In the genomic region with DNA sequence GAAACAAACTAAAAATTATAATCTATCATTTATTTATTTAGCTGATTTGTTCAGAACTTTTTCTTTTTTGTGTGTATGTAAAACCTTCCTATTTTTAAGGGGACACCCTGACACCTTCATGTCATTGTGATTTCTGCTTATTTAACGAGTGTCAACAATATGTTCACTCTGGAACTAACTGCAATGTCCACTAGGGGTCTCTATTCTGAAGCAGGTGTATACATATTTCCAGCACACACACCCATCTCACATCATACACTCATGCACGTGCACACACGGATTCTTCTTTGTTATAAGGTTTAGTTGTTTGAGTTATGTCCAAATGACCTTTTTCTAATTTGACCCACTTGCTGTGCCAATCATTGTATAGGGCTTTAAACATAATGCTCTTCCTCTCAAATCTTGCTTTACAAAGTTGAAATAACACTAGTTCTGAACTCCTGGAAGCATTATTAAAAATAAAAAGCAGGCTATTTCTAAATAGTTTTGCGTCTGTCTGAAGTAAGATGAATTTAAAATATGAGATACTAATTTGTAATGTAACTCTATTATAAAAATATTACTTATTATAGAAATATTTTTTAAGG, we compare ENCODE assay signal across 8 cellular contexts.
A peak's percentile ranks its signal among the peaks of the same experiment; 100 is the strongest.
DNase-seq lines count a peak whose midpoint lies in the region; ATAC-seq and TF ChIP-seq lines count a peak whose summit lies in the region.

No MANE protein-coding gene starts in this region.

- DNase-seq in CD1c-positive myeloid dendritic cell (ENCODE audit: extremely low spot score) (peak; percentile 65), NCI-H1436 (lab: John Stamatoyannopoulos, UW) (peak; percentile 75), SK-N-MC (ENCODE audit: low read depth, low spot score) (peak; percentile 52), fibroblast of mammary gland (ENCODE audit: low read depth) (peak; percentile 71), pons (ENCODE audit: low spot score) (peak; percentile 58), UCSD-AML1 (lab: John Stamatoyannopoulos, UW; ENCODE audit: unreplicated experiment) (no peak)

- H3K9ac ChIP-seq in SK-N-MC (ENCODE audit: insufficient read length): no peak overlapping the region

- ATAC-seq in GM18520 (IDR thresholded peaks at IDR 0.05; ENCODE audit: unreplicated experiment): peak; percentile 97
- ATAC-seq in HG02938 (IDR thresholded peaks at IDR 0.05; ENCODE audit: unreplicated experiment): peak; percentile 99

- peak; percentile 87 for TF ChIP-seq CTCF in fibroblast of mammary gland (conservative IDR thresholded peaks at IDR 0.05; ENCODE audit: control insufficient read depth, insufficient read depth, low read depth, low read length)

- H3K36me3 ChIP-seq in SK-N-MC (ENCODE audit: insufficient read depth, low read length): peaks cover 71% of the 10 kb centered on the region

- H3K4me3 ChIP-seq in SK-N-MC (no peak overlapping the region), fibroblast of mammary gland (ENCODE audit: control insufficient read depth, low read depth, low read length) (no peak overlapping the region)

- no peak overlapping the region for H3K27ac ChIP-seq in SK-N-MC

- no peaks in the 10 kb centered on the region for H3K9me3 ChIP-seq in SK-N-MC (ENCODE audit: low read depth, low read length)
